ENCODE assay signal across 1 cellular context in the genomic region with DNA sequence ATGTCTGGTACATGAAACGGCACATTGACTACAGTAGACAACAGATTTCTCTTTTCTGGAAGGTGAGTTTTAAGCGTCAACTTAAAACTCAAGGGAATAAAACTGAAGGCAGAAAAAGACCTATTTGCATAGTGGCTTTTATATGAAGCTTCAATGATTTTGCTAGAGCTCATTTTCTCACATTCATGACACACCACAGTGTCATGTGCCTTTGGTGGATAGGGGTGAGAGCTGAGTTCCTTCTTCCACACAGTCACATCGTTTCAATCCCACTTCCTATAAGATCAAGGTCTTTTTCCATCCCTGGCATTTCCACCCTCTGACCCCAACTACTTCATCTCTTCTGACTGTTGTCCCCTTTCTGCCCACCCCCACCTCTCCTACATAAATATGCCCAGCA.
TF ChIP-seq lines count a peak whose summit lies in the region.

No MANE protein-coding gene starts in this region.

TF ChIP-seq in GM12878, 131 proteins besides CTCF, POLR2A, EP300 and RAD21 (continued from another document and continues in another):
- TF ChIP-seq, protein P1, sequence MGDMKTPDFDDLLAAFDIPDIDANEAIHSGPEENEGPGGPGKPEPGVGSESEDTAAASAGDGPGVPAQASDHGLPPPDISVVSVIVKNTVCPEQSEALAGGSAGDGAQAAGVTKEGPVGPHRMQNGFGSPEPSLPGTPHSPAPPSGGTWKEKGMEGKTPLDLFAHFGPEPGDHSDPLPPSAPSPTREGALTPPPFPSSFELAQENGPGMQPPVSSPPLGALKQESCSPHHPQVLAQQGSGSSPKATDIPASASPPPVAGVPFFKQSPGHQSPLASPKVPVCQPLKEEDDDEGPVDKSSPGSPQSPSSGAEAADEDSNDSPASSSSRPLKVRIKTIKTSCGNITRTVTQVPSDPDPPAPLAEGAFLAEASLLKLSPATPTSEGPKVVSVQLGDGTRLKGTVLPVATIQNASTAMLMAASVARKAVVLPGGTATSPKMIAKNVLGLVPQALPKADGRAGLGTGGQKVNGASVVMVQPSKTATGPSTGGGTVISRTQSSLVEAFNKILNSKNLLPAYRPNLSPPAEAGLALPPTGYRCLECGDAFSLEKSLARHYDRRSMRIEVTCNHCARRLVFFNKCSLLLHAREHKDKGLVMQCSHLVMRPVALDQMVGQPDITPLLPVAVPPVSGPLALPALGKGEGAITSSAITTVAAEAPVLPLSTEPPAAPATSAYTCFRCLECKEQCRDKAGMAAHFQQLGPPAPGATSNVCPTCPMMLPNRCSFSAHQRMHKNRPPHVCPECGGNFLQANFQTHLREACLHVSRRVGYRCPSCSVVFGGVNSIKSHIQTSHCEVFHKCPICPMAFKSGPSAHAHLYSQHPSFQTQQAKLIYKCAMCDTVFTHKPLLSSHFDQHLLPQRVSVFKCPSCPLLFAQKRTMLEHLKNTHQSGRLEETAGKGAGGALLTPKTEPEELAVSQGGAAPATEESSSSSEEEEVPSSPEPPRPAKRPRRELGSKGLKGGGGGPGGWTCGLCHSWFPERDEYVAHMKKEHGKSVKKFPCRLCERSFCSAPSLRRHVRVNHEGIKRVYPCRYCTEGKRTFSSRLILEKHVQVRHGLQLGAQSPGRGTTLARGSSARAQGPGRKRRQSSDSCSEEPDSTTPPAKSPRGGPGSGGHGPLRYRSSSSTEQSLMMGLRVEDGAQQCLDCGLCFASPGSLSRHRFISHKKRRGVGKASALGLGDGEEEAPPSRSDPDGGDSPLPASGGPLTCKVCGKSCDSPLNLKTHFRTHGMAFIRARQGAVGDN (IDR thresholded peaks at IDR 0.05), result peak; percentile 42; the same call in 1 of the 2 replicates
- TF ChIP-seq MYB (IDR thresholded peaks at IDR 0.05; ENCODE audit: borderline replicate concordance, low read depth, low read length) (no peak), SIX5 (IDR thresholded peaks at IDR 0.05; ENCODE audit: low read depth, low read length, severe bottlenecking) (no peak), DPF2 (IDR thresholded peaks at IDR 0.05) (peak; percentile 86), HCFC1 (IDR thresholded peaks at IDR 0.05; ENCODE audit: low read length) (no peak), SMAD1 (IDR thresholded peaks at IDR 0.05; ENCODE audit: low read depth, partially characterized antibody) (peak; percentile 42), NR2F1 (conservative IDR thresholded peaks at IDR 0.05) (peak; percentile 71; the same call in 1 of the 2 replicates), STAT1 (conservative IDR thresholded peaks at IDR 0.05) (no peak), TCF3 (IDR thresholded peaks at IDR 0.05; ENCODE audit: borderline replicate concordance, insufficient read depth, low read depth, low read length) (no peak), GATAD2B (conservative IDR thresholded peaks at IDR 0.05; ENCODE audit: low read depth) (peak; percentile 74), ESRRA (IDR thresholded peaks at IDR 0.05; ENCODE audit: low read length) (no peak), KDM1A (IDR thresholded peaks at IDR 0.05; ENCODE audit: borderline replicate concordance) (no peak), KAT2A (conservative IDR thresholded peaks at IDR 0.05; ENCODE audit: control insufficient read depth, low read depth, low read length) (no peak), PAX5 (IDR thresholded peaks at IDR 0.05; ENCODE audit: borderline replicate concordance, low read depth, low read length) (peak; percentile 66; the same call in 1 of the 2 replicates), MXI1 (IDR thresholded peaks at IDR 0.05; ENCODE audit: low read depth, low read length) (no peak), SMARCA5 (IDR thresholded peaks at IDR 0.05) (no peak), MTA2 (IDR thresholded peaks at IDR 0.05; ENCODE audit: low read depth) (peak; percentile 77; the same call in 1 of the 2 replicates), TCF12 (IDR thresholded peaks at IDR 0.05; ENCODE audit: low read depth, low read length) (no peak), ETV6 (conservative IDR thresholded peaks at IDR 0.05 in 1 of 2, IDR thresholded peaks at IDR 0.05 in 1 of 2; ENCODE audit: borderline replicate concordance in 1 of 2, low read depth in 1 of 2) (peak in 1 of 2 experiments; percentile 50; a peak in 1 of 4 replicates), SRF (IDR thresholded peaks at IDR 0.05; ENCODE audit: low read depth in 2 of 2, low read length in 2 of 2) (no peak), EED (IDR thresholded peaks at IDR 0.05; ENCODE audit: low read depth) (peak; percentile 79), HDAC6 (IDR thresholded peaks at IDR 0.05; ENCODE audit: unreplicated experiment) (no peak), CBX5 (IDR thresholded peaks at IDR 0.05; ENCODE audit: low read depth) (no peak)
- TF ChIP-seq, protein P2, sequence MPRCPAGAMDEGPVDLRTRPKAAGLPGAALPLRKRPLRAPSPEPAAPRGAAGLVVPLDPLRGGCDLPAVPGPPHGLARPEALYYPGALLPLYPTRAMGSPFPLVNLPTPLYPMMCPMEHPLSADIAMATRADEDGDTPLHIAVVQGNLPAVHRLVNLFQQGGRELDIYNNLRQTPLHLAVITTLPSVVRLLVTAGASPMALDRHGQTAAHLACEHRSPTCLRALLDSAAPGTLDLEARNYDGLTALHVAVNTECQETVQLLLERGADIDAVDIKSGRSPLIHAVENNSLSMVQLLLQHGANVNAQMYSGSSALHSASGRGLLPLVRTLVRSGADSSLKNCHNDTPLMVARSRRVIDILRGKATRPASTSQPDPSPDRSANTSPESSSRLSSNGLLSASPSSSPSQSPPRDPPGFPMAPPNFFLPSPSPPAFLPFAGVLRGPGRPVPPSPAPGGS (IDR thresholded peaks at IDR 0.05; ENCODE audit: borderline replicate concordance, insufficient read depth, low read depth, low read length, poor library complexity, severe bottlenecking), result no peak
- TF ChIP-seq, protein P3, sequence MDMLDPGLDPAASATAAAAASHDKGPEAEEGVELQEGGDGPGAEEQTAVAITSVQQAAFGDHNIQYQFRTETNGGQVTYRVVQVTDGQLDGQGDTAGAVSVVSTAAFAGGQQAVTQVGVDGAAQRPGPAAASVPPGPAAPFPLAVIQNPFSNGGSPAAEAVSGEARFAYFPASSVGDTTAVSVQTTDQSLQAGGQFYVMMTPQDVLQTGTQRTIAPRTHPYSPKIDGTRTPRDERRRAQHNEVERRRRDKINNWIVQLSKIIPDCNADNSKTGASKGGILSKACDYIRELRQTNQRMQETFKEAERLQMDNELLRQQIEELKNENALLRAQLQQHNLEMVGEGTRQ (IDR thresholded peaks at IDR 0.05; ENCODE audit: borderline replicate concordance, low read depth, low read length), result peak; percentile 33; the same call in 1 of the 2 replicates
- TF ChIP-seq, protein P4, sequence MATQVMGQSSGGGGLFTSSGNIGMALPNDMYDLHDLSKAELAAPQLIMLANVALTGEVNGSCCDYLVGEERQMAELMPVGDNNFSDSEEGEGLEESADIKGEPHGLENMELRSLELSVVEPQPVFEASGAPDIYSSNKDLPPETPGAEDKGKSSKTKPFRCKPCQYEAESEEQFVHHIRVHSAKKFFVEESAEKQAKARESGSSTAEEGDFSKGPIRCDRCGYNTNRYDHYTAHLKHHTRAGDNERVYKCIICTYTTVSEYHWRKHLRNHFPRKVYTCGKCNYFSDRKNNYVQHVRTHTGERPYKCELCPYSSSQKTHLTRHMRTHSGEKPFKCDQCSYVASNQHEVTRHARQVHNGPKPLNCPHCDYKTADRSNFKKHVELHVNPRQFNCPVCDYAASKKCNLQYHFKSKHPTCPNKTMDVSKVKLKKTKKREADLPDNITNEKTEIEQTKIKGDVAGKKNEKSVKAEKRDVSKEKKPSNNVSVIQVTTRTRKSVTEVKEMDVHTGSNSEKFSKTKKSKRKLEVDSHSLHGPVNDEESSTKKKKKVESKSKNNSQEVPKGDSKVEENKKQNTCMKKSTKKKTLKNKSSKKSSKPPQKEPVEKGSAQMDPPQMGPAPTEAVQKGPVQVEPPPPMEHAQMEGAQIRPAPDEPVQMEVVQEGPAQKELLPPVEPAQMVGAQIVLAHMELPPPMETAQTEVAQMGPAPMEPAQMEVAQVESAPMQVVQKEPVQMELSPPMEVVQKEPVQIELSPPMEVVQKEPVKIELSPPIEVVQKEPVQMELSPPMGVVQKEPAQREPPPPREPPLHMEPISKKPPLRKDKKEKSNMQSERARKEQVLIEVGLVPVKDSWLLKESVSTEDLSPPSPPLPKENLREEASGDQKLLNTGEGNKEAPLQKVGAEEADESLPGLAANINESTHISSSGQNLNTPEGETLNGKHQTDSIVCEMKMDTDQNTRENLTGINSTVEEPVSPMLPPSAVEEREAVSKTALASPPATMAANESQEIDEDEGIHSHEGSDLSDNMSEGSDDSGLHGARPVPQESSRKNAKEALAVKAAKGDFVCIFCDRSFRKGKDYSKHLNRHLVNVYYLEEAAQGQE (IDR thresholded peaks at IDR 0.05; ENCODE audit: low read depth, low read length), result no peak
- TF ChIP-seq, protein P5, sequence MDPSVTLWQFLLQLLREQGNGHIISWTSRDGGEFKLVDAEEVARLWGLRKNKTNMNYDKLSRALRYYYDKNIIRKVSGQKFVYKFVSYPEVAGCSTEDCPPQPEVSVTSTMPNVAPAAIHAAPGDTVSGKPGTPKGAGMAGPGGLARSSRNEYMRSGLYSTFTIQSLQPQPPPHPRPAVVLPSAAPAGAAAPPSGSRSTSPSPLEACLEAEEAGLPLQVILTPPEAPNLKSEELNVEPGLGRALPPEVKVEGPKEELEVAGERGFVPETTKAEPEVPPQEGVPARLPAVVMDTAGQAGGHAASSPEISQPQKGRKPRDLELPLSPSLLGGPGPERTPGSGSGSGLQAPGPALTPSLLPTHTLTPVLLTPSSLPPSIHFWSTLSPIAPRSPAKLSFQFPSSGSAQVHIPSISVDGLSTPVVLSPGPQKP (IDR thresholded peaks at IDR 0.05; ENCODE audit: low read depth, low read length), result no peak
- TF ChIP-seq, protein P6, sequence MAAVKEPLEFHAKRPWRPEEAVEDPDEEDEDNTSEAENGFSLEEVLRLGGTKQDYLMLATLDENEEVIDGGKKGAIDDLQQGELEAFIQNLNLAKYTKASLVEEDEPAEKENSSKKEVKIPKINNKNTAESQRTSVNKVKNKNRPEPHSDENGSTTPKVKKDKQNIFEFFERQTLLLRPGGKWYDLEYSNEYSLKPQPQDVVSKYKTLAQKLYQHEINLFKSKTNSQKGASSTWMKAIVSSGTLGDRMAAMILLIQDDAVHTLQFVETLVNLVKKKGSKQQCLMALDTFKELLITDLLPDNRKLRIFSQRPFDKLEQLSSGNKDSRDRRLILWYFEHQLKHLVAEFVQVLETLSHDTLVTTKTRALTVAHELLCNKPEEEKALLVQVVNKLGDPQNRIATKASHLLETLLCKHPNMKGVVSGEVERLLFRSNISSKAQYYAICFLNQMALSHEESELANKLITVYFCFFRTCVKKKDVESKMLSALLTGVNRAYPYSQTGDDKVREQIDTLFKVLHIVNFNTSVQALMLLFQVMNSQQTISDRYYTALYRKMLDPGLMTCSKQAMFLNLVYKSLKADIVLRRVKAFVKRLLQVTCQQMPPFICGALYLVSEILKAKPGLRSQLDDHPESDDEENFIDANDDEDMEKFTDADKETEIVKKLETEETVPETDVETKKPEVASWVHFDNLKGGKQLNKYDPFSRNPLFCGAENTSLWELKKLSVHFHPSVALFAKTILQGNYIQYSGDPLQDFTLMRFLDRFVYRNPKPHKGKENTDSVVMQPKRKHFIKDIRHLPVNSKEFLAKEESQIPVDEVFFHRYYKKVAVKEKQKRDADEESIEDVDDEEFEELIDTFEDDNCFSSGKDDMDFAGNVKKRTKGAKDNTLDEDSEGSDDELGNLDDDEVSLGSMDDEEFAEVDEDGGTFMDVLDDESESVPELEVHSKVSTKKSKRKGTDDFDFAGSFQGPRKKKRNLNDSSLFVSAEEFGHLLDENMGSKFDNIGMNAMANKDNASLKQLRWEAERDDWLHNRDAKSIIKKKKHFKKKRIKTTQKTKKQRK (IDR thresholded peaks at IDR 0.05; ENCODE audit: low read depth, low read length), result no peak
- TF ChIP-seq, protein P7, sequence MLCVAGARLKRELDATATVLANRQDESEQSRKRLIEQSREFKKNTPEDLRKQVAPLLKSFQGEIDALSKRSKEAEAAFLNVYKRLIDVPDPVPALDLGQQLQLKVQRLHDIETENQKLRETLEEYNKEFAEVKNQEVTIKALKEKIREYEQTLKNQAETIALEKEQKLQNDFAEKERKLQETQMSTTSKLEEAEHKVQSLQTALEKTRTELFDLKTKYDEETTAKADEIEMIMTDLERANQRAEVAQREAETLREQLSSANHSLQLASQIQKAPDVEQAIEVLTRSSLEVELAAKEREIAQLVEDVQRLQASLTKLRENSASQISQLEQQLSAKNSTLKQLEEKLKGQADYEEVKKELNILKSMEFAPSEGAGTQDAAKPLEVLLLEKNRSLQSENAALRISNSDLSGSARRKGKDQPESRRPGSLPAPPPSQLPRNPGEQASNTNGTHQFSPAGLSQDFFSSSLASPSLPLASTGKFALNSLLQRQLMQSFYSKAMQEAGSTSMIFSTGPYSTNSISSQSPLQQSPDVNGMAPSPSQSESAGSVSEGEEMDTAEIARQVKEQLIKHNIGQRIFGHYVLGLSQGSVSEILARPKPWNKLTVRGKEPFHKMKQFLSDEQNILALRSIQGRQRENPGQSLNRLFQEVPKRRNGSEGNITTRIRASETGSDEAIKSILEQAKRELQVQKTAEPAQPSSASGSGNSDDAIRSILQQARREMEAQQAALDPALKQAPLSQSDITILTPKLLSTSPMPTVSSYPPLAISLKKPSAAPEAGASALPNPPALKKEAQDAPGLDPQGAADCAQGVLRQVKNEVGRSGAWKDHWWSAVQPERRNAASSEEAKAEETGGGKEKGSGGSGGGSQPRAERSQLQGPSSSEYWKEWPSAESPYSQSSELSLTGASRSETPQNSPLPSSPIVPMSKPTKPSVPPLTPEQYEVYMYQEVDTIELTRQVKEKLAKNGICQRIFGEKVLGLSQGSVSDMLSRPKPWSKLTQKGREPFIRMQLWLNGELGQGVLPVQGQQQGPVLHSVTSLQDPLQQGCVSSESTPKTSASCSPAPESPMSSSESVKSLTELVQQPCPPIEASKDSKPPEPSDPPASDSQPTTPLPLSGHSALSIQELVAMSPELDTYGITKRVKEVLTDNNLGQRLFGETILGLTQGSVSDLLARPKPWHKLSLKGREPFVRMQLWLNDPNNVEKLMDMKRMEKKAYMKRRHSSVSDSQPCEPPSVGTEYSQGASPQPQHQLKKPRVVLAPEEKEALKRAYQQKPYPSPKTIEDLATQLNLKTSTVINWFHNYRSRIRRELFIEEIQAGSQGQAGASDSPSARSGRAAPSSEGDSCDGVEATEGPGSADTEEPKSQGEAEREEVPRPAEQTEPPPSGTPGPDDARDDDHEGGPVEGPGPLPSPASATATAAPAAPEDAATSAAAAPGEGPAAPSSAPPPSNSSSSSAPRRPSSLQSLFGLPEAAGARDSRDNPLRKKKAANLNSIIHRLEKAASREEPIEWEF (IDR thresholded peaks at IDR 0.05; ENCODE audit: insufficient replicate concordance, low read depth, low read length), result no peak
- TF ChIP-seq, protein P8, sequence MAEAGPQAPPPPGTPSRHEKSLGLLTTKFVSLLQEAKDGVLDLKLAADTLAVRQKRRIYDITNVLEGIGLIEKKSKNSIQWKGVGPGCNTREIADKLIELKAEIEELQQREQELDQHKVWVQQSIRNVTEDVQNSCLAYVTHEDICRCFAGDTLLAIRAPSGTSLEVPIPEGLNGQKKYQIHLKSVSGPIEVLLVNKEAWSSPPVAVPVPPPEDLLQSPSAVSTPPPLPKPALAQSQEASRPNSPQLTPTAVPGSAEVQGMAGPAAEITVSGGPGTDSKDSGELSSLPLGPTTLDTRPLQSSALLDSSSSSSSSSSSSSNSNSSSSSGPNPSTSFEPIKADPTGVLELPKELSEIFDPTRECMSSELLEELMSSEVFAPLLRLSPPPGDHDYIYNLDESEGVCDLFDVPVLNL (IDR thresholded peaks at IDR 0.05; ENCODE audit: low read depth, low read length), result no peak
- TF ChIP-seq, protein P9, sequence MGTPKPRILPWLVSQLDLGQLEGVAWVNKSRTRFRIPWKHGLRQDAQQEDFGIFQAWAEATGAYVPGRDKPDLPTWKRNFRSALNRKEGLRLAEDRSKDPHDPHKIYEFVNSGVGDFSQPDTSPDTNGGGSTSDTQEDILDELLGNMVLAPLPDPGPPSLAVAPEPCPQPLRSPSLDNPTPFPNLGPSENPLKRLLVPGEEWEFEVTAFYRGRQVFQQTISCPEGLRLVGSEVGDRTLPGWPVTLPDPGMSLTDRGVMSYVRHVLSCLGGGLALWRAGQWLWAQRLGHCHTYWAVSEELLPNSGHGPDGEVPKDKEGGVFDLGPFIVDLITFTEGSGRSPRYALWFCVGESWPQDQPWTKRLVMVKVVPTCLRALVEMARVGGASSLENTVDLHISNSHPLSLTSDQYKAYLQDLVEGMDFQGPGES (IDR thresholded peaks at IDR 0.05), result no peak
